In genomic region chr12:103326190-103326589, GRCh38 we compare ENCODE assay signal across 10 cellular contexts.
DNase-seq lines count a peak whose midpoint lies in the region; ATAC-seq, FAIRE-seq and TF ChIP-seq lines count a peak whose summit lies in the region.
"Had no signal": no experiment of that assay in that cellular context is flagged by ENCODE, and none has a peak within 500 bp of the region (broad histone marks: within the 10 kb centered on the region; RNA-seq: fewer than 3 reads in every experiment).

No MANE protein-coding gene starts in this region.

- H3K4me1 Mint-ChIP-seq in naive thymus-derived CD4-positive, alpha-beta T cell, result no peaks in the 10 kb centered on the region

- H3K9me3 ChIP-seq in naive thymus-derived CD4-positive, alpha-beta T cell (ENCODE audit: control insufficient read depth in 2 of 3, low read length in 3 of 3), result no peaks in the 10 kb centered on the region
- H3K9me3 ChIP-seq: uterus had no signal

- H3K27ac ChIP-seq in foreskin keratinocyte, result no peak overlapping the region
- no peak overlapping the region for H3K27ac ChIP-seq in naive thymus-derived CD4-positive, alpha-beta T cell (ENCODE audit: low read depth, low read length)
- H3K27ac ChIP-seq: uterus had no signal

- TF ChIP-seq CTCF in GM13976 (IDR thresholded peaks at IDR 0.05; ENCODE audit: borderline replicate concordance, control extremely low read depth, extremely low read depth, insufficient read depth, missing control alignments) (peak; percentile 29), foreskin keratinocyte (conservative IDR thresholded peaks at IDR 0.05) (peak; percentile 44)

- no peaks in the 10 kb centered on the region for H3K4me1 ChIP-seq in foreskin keratinocyte
- no peaks in the 10 kb centered on the region for H3K4me1 ChIP-seq in naive thymus-derived CD4-positive, alpha-beta T cell (ENCODE audit: control insufficient read depth in 2 of 2, insufficient read depth in 2 of 2, low read length in 2 of 2)
- H3K4me1 ChIP-seq: uterus had no signal

- no peak for FAIRE-seq in GM12892 (lab: Jason Lieb, UNC)

- CTCF ChIA-PET in naive thymus-derived CD4-positive, alpha-beta T cell (lab: Charles Lee), result no interaction called here

- peaks cover 0 to 2% (median 0%) of the 10 kb centered on the region in 5 donors for H3K27me3 Mint-ChIP-seq in naive thymus-derived CD4-positive, alpha-beta T cell

- ATAC-seq in foreskin keratinocyte, result no peak
- no peak for ATAC-seq in naive thymus-derived CD4-positive, alpha-beta T cell
- ATAC-seq in HG03159 (IDR thresholded peaks at IDR 0.05; ENCODE audit: unreplicated experiment), result no peak

- intact Hi-C loops in naive thymus-derived CD4-positive, alpha-beta T cell (cut with micrococcal nuclease), result loop anchor here (1.0 kb wide), 2 partner anchors 178 to 222 kb away; no protein-coding TSS in a partner anchor

- no peak for TF ChIP-seq POLR2A in GM12892 (IDR thresholded peaks at IDR 0.05; ENCODE audit: low read depth, low read length)

- in situ Hi-C loops in GM13976 (cut with MboI; ENCODE audit: low sequenced_read_pairs, unreplicated experiment), result no loop called here

- H3K4me3 Mint-ChIP-seq in naive thymus-derived CD4-positive, alpha-beta T cell, result no peak overlapping the region

- no peaks in the 10 kb centered on the region for H3K27me3 ChIP-seq in foreskin keratinocyte
- no peaks in the 10 kb centered on the region for H3K27me3 ChIP-seq in naive thymus-derived CD4-positive, alpha-beta T cell (ENCODE audit: control insufficient read depth in 2 of 2, insufficient read depth in 2 of 2, low read length in 2 of 2)
- H3K27me3 ChIP-seq: uterus had no signal

- POLR2A ChIA-PET in naive thymus-derived CD4-positive, alpha-beta T cell (lab: Charles Lee), result no interaction called here

- no peaks in the 10 kb centered on the region for H3K36me3 ChIP-seq in naive thymus-derived CD4-positive, alpha-beta T cell (ENCODE audit: control insufficient read depth in 2 of 3, insufficient read depth in 3 of 3, low read length in 3 of 3)
- H3K36me3 ChIP-seq: uterus had no signal

- H3K27ac Mint-ChIP-seq in naive thymus-derived CD4-positive, alpha-beta T cell, result no peak overlapping the region

- H3K4me3 ChIP-seq in naive thymus-derived CD4-positive, alpha-beta T cell (ENCODE audit: low read length), result no peak overlapping the region
- H3K4me3 ChIP-seq: uterus had no signal

- peaks cover 0 to 7% (median 0%) of the 10 kb centered on the region in 11 donors for H3K9me3 Mint-ChIP-seq in naive thymus-derived CD4-positive, alpha-beta T cell

- H3K36me3 Mint-ChIP-seq in naive thymus-derived CD4-positive, alpha-beta T cell, result peaks cover 0 to 13% (median 0%) of the 10 kb centered on the region in 5 donors

- DNase-seq in CD1c-positive myeloid dendritic cell (ENCODE audit: extremely low spot score) (peak; percentile 1), GM13976 (ENCODE audit: low spot score) (peak; percentile 19), NCI-H69 (lab: John Stamatoyannopoulos, UW) (peak; percentile 73), foreskin keratinocyte (peak in 1 of 2 donors; percentile 5), GM12892 (ENCODE audit: insufficient read length) (no peak), cortex of kidney (lab: John Stamatoyannopoulos, UW) (no peak)
- DNase-seq in naive thymus-derived CD4-positive, alpha-beta T cell, result no peak
- DNase-seq: activated effector memory CD4-positive, alpha-beta T cell treated with anti-CD3 and anti-CD28 coated beads, Interleukin-2, amount 50 U/mL, for 16 hours; uterus had no signal

Comparison
In these comparisons a context has a peak if more than half of its experiments do, and no peak if none do; other contexts are left out.
1. DNase-seq: peak in CD1c-positive myeloid dendritic cell (single experiment), GM13976 (single experiment) and NCI-H69 (single experiment); none in naive thymus-derived CD4-positive, alpha-beta T cell (0 of 9), GM12892 (single experiment) and cortex of kidney (single experiment).